ENCODE assay signal across 8 cellular contexts in genomic region chr17:30477758-30478115, GRCh38. TPM values are rescaled to one million over a fixed set of nuclear protein-coding genes. Genes with fewer than 3 reads are reported as not detected.
DNase-seq lines count a peak whose midpoint lies in the region; ATAC-seq, FAIRE-seq and TF ChIP-seq lines count a peak whose summit lies in the region.

No MANE protein-coding gene starts in this region.

- CTCF ChIA-PET in CD4-positive, alpha-beta T cell (lab: Charles Lee) = interaction anchor here (0.6 to 3.1 kb wide), 4 partner anchors 10 to 462 kb away, joined by 3 to 14 read pairs (median 4); no protein-coding TSS in a partner anchor
- CTCF ChIA-PET in activated CD4-positive, alpha-beta memory T cell treated with anti-CD3 and anti-CD28 coated beads for 36 hours (lab: Charles Lee) = interaction anchor here (0.7 to 3.4 kb wide), 10 partner anchors 10 to 739 kb away, joined by 3 to 20 read pairs (median 8); no protein-coding TSS in a partner anchor

- H3K27me3 Mint-ChIP-seq in CD4-positive, alpha-beta T cell = no peaks in the 10 kb centered on the region
- no peaks in the 10 kb centered on the region; the same call in 1 of the 2 replicates for H3K27me3 Mint-ChIP-seq in HFFc6 (ENCODE audit: insufficient read depth)
- H3K27me3 Mint-ChIP-seq in activated CD4-positive, alpha-beta memory T cell treated with anti-CD3 and anti-CD28 coated beads for 36 hours = peaks cover 2% of the 10 kb centered on the region

- no peak for FAIRE-seq in urothelium cell line (lab: Jason Lieb, UNC)

- peak in 1 of 10 experiments; percentile 2 for DNase-seq in CD4-positive, alpha-beta T cell
- DNase-seq in HFFc6 = peak; percentile 3
- DNase-seq in activated CD4-positive, alpha-beta memory T cell treated with anti-CD3 and anti-CD28 coated beads for 36 hours = no peak
- peak; percentile 7 for DNase-seq in globus pallidus (ENCODE audit: low spot score)
- DNase-seq in pons (ENCODE audit: low spot score) = peak; percentile 18
- DNase-seq in urothelium cell line (ENCODE audit: low spot score) = no peak
- DNase-seq in germinal center (ENCODE audit: low spot score) = no peak

- peaks cover 40% of the 10 kb centered on the region for H3K36me3 Mint-ChIP-seq in CD4-positive, alpha-beta T cell (ENCODE audit: low read depth)
- peaks cover 13% of the 10 kb centered on the region; the same call in 1 of the 2 replicates for H3K36me3 Mint-ChIP-seq in HFFc6 (ENCODE audit: low read depth)
- peaks cover 12% of the 10 kb centered on the region for H3K36me3 Mint-ChIP-seq in activated CD4-positive, alpha-beta memory T cell treated with anti-CD3 and anti-CD28 coated beads for 36 hours

- peak overlapping the region; percentile 97 for H3K4me3 Mint-ChIP-seq in CD4-positive, alpha-beta T cell
- H3K4me3 Mint-ChIP-seq in HFFc6 = peak overlapping the region; percentile 95
- peak overlapping the region; percentile 94 for H3K4me3 Mint-ChIP-seq in activated CD4-positive, alpha-beta memory T cell treated with anti-CD3 and anti-CD28 coated beads for 36 hours

- H3K4me1 Mint-ChIP-seq in CD4-positive, alpha-beta T cell (ENCODE audit: low read depth) = peaks cover 53% of the 10 kb centered on the region
- peaks cover 33% of the 10 kb centered on the region for H3K4me1 Mint-ChIP-seq in HFFc6 (ENCODE audit: low read depth)
- peaks cover 34% of the 10 kb centered on the region for H3K4me1 Mint-ChIP-seq in activated CD4-positive, alpha-beta memory T cell treated with anti-CD3 and anti-CD28 coated beads for 36 hours (ENCODE audit: low read depth)

- POLR2A ChIA-PET in CD4-positive, alpha-beta T cell (lab: Charles Lee) = interaction anchor here (0.7 to 2.0 kb wide), 8 partner anchors 9 to 738 kb away, joined by 3 to 8 read pairs (median 4); no protein-coding TSS in a partner anchor
- POLR2A ChIA-PET in activated CD4-positive, alpha-beta memory T cell treated with anti-CD3 and anti-CD28 coated beads for 36 hours (lab: Charles Lee) = interaction anchor here (1.2 kb wide), 1 partner anchor 137 kb away, joined by 3 read pairs; no protein-coding TSS in a partner anchor

- peak overlapping the region; percentile 94 for H3K27ac Mint-ChIP-seq in CD4-positive, alpha-beta T cell
- H3K27ac Mint-ChIP-seq in HFFc6 = peak overlapping the region; percentile 99
- H3K27ac Mint-ChIP-seq in activated CD4-positive, alpha-beta memory T cell treated with anti-CD3 and anti-CD28 coated beads for 36 hours = peak overlapping the region; percentile 94

- peaks cover 5% of the 10 kb centered on the region for H3K27me3 ChIP-seq in CD4-positive, alpha-beta T cell (ENCODE audit: control insufficient read depth, insufficient read depth, low read length)

- H3K9me3 Mint-ChIP-seq in CD4-positive, alpha-beta T cell = no peaks in the 10 kb centered on the region
- H3K9me3 Mint-ChIP-seq in HFFc6 = no peaks in the 10 kb centered on the region
- no peaks in the 10 kb centered on the region for H3K9me3 Mint-ChIP-seq in activated CD4-positive, alpha-beta memory T cell treated with anti-CD3 and anti-CD28 coated beads for 36 hours

- H3K9me3 ChIP-seq in CD4-positive, alpha-beta T cell (ENCODE audit: control insufficient read depth, low read length) = no peaks in the 10 kb centered on the region

- H3K27ac ChIP-seq in CD4-positive, alpha-beta T cell (ENCODE audit: low read depth, low read length) = peak overlapping the region; percentile 99

- no peak for TF ChIP-seq CTCF in CD4-positive, alpha-beta T cell (IDR thresholded peaks at IDR 0.05)
- no peak for TF ChIP-seq CTCF in HFFc6 (IDR thresholded peaks at IDR 0.05)

- ATAC-seq in CD4-positive, alpha-beta T cell (ENCODE audit: poor library complexity) = peak; percentile 53
- ATAC-seq in GM21825 (IDR thresholded peaks at IDR 0.05; ENCODE audit: unreplicated experiment) = no peak

- intact Hi-C loops in CD4-positive, alpha-beta T cell (cut with DNase I, micrococcal nuclease) = loop anchor here (1.0 to 10.0 kb wide), 8 partner anchors 99 to 903 kb away; partner anchors contain the start of genes CPD (in 1 of the 2), CRLF3 (in 1 of the 2), NSRP1 (in 1 of the 2) and TEFM (in 1 of the 2)
- intact Hi-C loops in activated CD4-positive, alpha-beta memory T cell treated with anti-CD3 and anti-CD28 coated beads for 36 hours (cut with micrococcal nuclease) = loop anchor here (1.0 to 10.0 kb wide), 7 partner anchors 99 to 360 kb away; partner anchors contain the start of genes CPD and NSRP1

RNA-seq across cellular contexts. Expression of gene GOSR1, which starts 0.5 kb away (rescaled TPM):
- 10 to 100 TPM; 43.2 to 45.6 TPM for total RNA-seq in CD4-positive, alpha-beta T cell
- 10 to 100 TPM; 41.2 to 47.6 (median 43.9) TPM for total RNA-seq in HFFc6 (2021; fragmentation: NEBNext Ultra II Directional; extraction: Animal tissue kit (Norgen Biotek cat#: 25700))
- 10 to 100 TPM; 39.0 to 39.9 TPM for total RNA-seq in activated CD4-positive, alpha-beta memory T cell treated with anti-CD3 and anti-CD28 coated beads for 36 hours

Comparison
In these comparisons a context has a peak if more than half of its experiments do, and no peak if none do; other contexts are left out.
1. DNase-seq: peak in HFFc6 (single experiment), globus pallidus (single experiment) and pons (single experiment); none in activated CD4-positive, alpha-beta memory T cell treated with anti-CD3 and anti-CD28 coated beads for 36 hours (single experiment), urothelium cell line (single experiment) and germinal center (single experiment).
2. Peak in every context shown above with its lines, with median percentiles within 50 percentile points of each other: H3K27ac Mint-ChIP-seq and H3K4me3 Mint-ChIP-seq.